Comparison of ENCODE assay signal across 8 cellular contexts in the genomic region with DNA sequence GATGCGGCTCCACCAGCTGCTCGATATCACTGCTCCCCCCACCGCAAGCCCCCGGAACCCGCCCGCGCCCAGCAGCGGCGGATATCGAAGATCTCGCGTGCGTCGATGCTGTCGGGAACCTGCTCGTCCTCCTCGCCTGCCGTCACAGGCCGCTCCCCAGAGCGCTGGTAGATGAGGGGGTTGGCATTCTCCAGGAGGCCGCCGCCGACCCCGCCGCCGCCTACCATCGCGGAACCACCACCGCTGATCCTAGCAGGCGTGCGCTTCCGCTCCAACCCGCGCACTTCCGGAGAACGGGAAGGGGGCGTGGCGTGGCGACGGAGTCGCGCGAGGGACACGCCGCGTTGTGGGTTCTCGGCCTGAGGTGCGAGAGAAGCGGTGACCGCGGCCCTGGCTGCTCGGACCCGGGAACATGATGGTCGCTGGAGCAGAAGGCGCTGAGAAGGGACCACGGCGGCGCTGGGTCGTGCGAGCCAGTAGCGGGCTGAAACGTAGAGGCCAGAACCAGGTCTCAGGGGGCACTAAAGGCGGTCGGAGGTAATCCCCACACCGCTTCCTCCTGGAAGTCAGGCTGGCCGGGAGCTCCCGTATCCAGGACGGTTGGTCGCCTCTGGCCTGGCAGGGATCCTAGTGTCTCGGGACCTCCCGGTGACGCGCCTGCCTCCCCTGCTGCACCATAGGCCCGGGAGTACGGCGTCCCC. TPM values are rescaled to one million over a fixed set of nuclear protein-coding genes. Genes with fewer than 3 reads are reported as not detected.
DNase-seq lines count a peak whose midpoint lies in the region; ATAC-seq and TF ChIP-seq lines count a peak whose summit lies in the region.

A gene (minus strand): TSS at position 265 of the 701 bp plus-strand sequence. CDS start 38 bp downstream, at position 227.

- ATAC-seq in HG03060 (IDR thresholded peaks at IDR 0.05; ENCODE audit: low read depth, unreplicated experiment) (peak; percentile 53), WTC11 (peak; percentile 78)

- H3K36me3 Mint-ChIP-seq in WTC11: no peaks in the 10 kb centered on the region; the same call in 1 of the 2 replicates

- H3F3A ChIP-seq in smooth muscle cell (ENCODE audit: low read depth): no peaks in the 10 kb centered on the region

- TSS peak; percentile 53 for BruUV-seq in mammary epithelial cell (replicated peaks; lab: Mats Ljungman, UMichigan)

- H3K4me2 ChIP-seq in mammary epithelial cell (ENCODE audit: insufficient read depth, low read depth, low read length): peak within 1 kb of the TSS; percentile 93
- H3K4me2 ChIP-seq in smooth muscle cell: peak within 1 kb of the TSS; percentile 93

- WGBS in mammary epithelial cell (ENCODE audit: low coverage, missing lambda C conversion rate): 2% methylated on average over 40 of the region's 76 CpGs
- WGBS in smooth muscle cell (ENCODE audit: low lambda C conversion rate): 1% methylated on average over 76 of the region's 76 CpGs

- peaks cover 13% of the 10 kb centered on the region for H3K27me3 Mint-ChIP-seq in WTC11 (ENCODE audit: low read depth)

- no peak for TF ChIP-seq CTCF in WTC11 (IDR thresholded peaks at IDR 0.05)
- TF ChIP-seq CTCF in mammary epithelial cell (conservative IDR thresholded peaks at IDR 0.05 in 1 of 2, IDR thresholded peaks at IDR 0.05 in 1 of 2; ENCODE audit: extremely low read depth in 1 of 2, insufficient read depth in 1 of 2, low read depth in 1 of 2, low read length in 2 of 2): no peak
- TF ChIP-seq CTCF in smooth muscle cell (IDR thresholded peaks at IDR 0.05; ENCODE audit: borderline replicate concordance, insufficient read depth, poor library complexity, severe bottlenecking): no peak

- in situ Hi-C loops in mammary epithelial cell (cut with MboI; ENCODE audit: low sequenced_read_pairs in 2 of 2): loop anchor here (5.0 kb wide), 1 partner anchor 37 kb away; no protein-coding TSS in a partner anchor

- peak within 1 kb of the TSS; percentile 66 to 94 (median 86) for H3K4me3 ChIP-seq in mammary epithelial cell (replicated peaks in 1 of 3; ENCODE audit: insufficient read depth in 1 of 3, low read depth in 2 of 3, low read length in 3 of 3)
- H3K4me3 ChIP-seq in smooth muscle cell: peak within 1 kb of the TSS; percentile 83

- POLR2A ChIA-PET in WTC11 (lab: Charles Lee): no interaction called here

- CTCF ChIA-PET in WTC11 (lab: Charles Lee) (interaction anchor here (0.7 to 2.1 kb wide), 5 partner anchors 25 to 61 kb away, joined by 3 to 5 read pairs (median 4); a partner anchor contains a TSS), mammary epithelial cell (lab: Charles Lee; ENCODE audit: low non-redundant PET) (no interaction called here)

- H4K20me1 ChIP-seq in mammary epithelial cell (ENCODE audit: insufficient read depth, low read length): no peaks in the 10 kb centered on the region
- H4K20me1 ChIP-seq in smooth muscle cell (ENCODE audit: low read depth): peaks cover 23% of the 10 kb centered on the region

- DNase-seq in SIG-M5 treated with dmso at 0.1 percent for 504 hours (lab: John Stamatoyannopoulos, UW; ENCODE audit: unreplicated experiment): peak; percentile 72
- DNase-seq in SIG-M5 (lab: John Stamatoyannopoulos, UW): no peak
- DNase-seq in NCI-H2196 (lab: John Stamatoyannopoulos, UW; ENCODE audit: unreplicated experiment): peak; percentile 67
- peak; percentile 76 for DNase-seq in WTC11 (ENCODE audit: low spot score)
- DNase-seq in mammary epithelial cell: peak; percentile 81
- DNase-seq in iPS-NIHi7 (ENCODE audit: extremely low spot score): peak; percentile 89
- peak; percentile 64 for DNase-seq in smooth muscle cell (lab: John Stamatoyannopoulos, UW; ENCODE audit: unreplicated experiment)

- H3K9me3 Mint-ChIP-seq in WTC11: no peaks in the 10 kb centered on the region

- H3K9me3 ChIP-seq in mammary epithelial cell (replicated peaks; ENCODE audit: insufficient read depth, low read length) (no peaks in the 10 kb centered on the region), smooth muscle cell (replicated peaks; ENCODE audit: low read depth) (no peaks in the 10 kb centered on the region)

- peak within 1 kb of the TSS; percentile 92 for H3K27ac ChIP-seq in mammary epithelial cell (ENCODE audit: insufficient read depth, low read depth, low read length)
- peak within 1 kb of the TSS; percentile 80 for H3K27ac ChIP-seq in smooth muscle cell (ENCODE audit: low read depth)

- H3K4me1 ChIP-seq in mammary epithelial cell (ENCODE audit: insufficient read depth, low read length) (peaks cover 15% of the 10 kb centered on the region), smooth muscle cell (ENCODE audit: low read depth) (peaks cover 16% of the 10 kb centered on the region)

- peak within 1 kb of the TSS; percentile 69 for H3K27ac Mint-ChIP-seq in WTC11

- dilution Hi-C loops in mammary epithelial cell (cut with HindIII; ENCODE audit: low sequenced_read_pairs): no loop called here

- intact Hi-C loops in mammary epithelial cell (cut with micrococcal nuclease): no loop called here

- peak within 1 kb of the TSS; percentile 63 for H2AFZ ChIP-seq in mammary epithelial cell (ENCODE audit: low read depth, low read length)
- H2AFZ ChIP-seq in smooth muscle cell (ENCODE audit: low read depth): peak within 1 kb of the TSS; percentile 64

- peak within 1 kb of the TSS; percentile 96 for H3K9ac ChIP-seq in mammary epithelial cell (ENCODE audit: insufficient read depth, low read length)
- H3K9ac ChIP-seq in smooth muscle cell (ENCODE audit: low read depth): peak within 1 kb of the TSS; percentile 95

- no peaks in the 10 kb centered on the region for H3K27me3 ChIP-seq in mammary epithelial cell (ENCODE audit: insufficient read depth, low read length)
- no peaks in the 10 kb centered on the region for H3K27me3 ChIP-seq in smooth muscle cell (ENCODE audit: low read depth)

- H3K36me3 ChIP-seq in mammary epithelial cell (ENCODE audit: insufficient read depth, low read length) (peaks cover 11% of the 10 kb centered on the region), smooth muscle cell (ENCODE audit: low read depth) (no peaks in the 10 kb centered on the region)

- H3K79me2 ChIP-seq in mammary epithelial cell (ENCODE audit: insufficient read depth, low read length) (peaks cover 72% of the 10 kb centered on the region), smooth muscle cell (ENCODE audit: low read depth) (peaks cover 25% of the 10 kb centered on the region)

- peaks cover 29% of the 10 kb centered on the region for H3K4me1 Mint-ChIP-seq in WTC11

- H3K4me3 Mint-ChIP-seq in WTC11: peak within 1 kb of the TSS; percentile 96

TF ChIP-seq in WTC11, 78 proteins besides CTCF, POLR2A, EP300 and RAD21 (continues in another document):
- TF ChIP-seq FOXJ3 (CRISPR knock-in tag; IDR thresholded peaks at IDR 0.05; ENCODE audit: borderline replicate concordance) (no peak), JUN (CRISPR knock-in tag; IDR thresholded peaks at IDR 0.05) (no peak), ZNF423 (CRISPR knock-in tag; IDR thresholded peaks at IDR 0.05) (peak; percentile 40; the same call in 1 of the 2 replicates), CREB1 (CRISPR knock-in tag; IDR thresholded peaks at IDR 0.05) (no peak), GABPB1 (CRISPR knock-in tag; IDR thresholded peaks at IDR 0.05) (peak; percentile 84), OVOL2 (CRISPR knock-in tag; IDR thresholded peaks at IDR 0.05; ENCODE audit: borderline replicate concordance) (no peak), ZNF138 (CRISPR knock-in tag; conservative IDR thresholded peaks at IDR 0.05) (no peak), RELA (CRISPR knock-in tag; IDR thresholded peaks at IDR 0.05; ENCODE audit: borderline replicate concordance) (0 out of 2 replicates have a peak, but pooled peaks have one; percentile 19), TEAD4 (CRISPR knock-in tag; IDR thresholded peaks at IDR 0.05) (no peak), ESRRA (CRISPR knock-in tag; IDR thresholded peaks at IDR 0.05; ENCODE audit: borderline replicate concordance) (peak; percentile 47; the same call in 1 of the 2 replicates)
- TF ChIP-seq, protein P1, sequence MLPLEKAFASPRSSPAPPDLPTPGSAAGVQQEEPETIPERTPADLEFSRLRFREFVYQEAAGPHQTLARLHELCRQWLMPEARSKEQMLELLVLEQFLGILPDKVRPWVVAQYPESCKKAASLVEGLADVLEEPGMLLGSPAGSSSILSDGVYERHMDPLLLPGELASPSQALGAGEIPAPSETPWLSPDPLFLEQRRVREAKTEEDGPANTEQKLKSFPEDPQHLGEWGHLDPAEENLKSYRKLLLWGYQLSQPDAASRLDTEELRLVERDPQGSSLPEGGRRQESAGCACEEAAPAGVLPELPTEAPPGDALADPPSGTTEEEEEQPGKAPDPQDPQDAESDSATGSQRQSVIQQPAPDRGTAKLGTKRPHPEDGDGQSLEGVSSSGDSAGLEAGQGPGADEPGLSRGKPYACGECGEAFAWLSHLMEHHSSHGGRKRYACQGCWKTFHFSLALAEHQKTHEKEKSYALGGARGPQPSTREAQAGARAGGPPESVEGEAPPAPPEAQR (CRISPR knock-in tag; IDR thresholded peaks at IDR 0.05): no peak

RNA-seq across cellular contexts. Expression of the gene that starts here (rescaled TPM):
- 59.7 to 72.7 TPM (median 71.4 TPM) in 3 replicates for total RNA-seq in WTC11 (2021)
- total RNA-seq in mammary epithelial cell: 100 to 1,000 TPM in 1 of 2 donors, 10 to 100 TPM in 1; 89.9 to 104 TPM
- 186 TPM for polyA plus RNA-seq in mammary epithelial cell
- polyA minus RNA-seq in mammary epithelial cell: 73.9 TPM
- total RNA-seq in smooth muscle cell: 114 and 141 TPM in 2 replicates
- 173 and 176 TPM in 2 replicates for polyA plus RNA-seq in smooth muscle cell
